In the genomic region with DNA sequence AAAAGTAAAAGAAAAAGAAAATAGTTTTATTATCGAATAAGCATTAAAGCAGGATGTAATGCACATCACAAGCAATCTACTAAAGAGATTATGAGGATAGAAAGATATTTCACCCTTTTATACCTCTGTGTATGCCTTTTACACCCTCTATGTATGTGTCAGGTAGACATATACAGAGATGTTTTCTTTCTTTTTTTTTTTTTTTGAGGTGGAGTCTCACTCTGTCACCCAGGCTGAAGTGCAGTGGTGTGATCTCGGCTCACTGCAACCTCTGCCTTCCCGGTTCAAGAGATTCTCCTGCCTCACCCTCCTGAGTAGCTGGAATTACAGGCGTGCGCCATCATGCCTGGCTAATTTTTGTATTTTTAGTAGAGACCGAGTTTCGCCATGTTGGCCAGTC, we compare ENCODE assay signal across 4 cellular contexts. TPM values are rescaled to one million over a fixed set of nuclear protein-coding genes. Genes with fewer than 3 reads are reported as not detected.
"Had no signal": no experiment of that assay in that cellular context is flagged by ENCODE, and none has a peak within 500 bp of the region (broad histone marks: within the 10 kb centered on the region; RNA-seq: fewer than 3 reads in every experiment).

No MANE protein-coding gene starts in this region.

RNA-seq across cellular contexts. Expression of gene MOBP, which starts 13.6 kb away (rescaled TPM):
- total RNA-seq: GM23338, H9, HT-29, IMR-90 had no signal
- polyA plus RNA-seq: GM23338, IMR-90 had no signal
